Comparison of ENCODE assay signal across 32 cellular contexts in the genomic region with DNA sequence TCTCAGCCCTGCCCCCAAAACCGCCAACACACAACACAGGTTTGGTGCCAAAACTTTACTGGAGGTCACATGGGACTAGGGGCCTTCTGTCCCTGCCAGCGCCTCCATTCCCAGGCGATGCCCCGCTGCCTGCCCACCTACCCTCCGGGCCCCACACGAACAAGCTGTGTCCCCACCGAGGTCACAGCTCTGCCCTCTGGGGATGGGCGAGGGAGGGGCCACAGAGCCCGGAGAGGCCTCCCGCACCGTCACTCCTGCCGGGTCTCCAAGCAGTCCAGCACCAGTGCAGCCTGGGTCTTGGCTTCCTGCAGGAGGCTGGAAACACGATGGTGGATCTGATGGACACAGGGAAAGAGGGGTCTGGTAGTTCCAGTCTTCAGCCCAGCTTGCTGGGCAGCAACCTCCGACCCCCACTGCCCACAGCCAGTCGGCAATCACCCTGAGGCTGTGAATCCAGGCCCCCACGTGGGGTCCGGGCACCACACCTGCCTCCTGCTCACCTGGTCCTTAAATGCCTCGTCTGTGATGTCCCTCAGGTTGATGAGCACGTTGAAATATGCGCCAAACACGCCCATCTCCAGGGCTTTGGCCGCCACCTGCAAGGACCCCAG. TPM values are rescaled to one million over a fixed set of nuclear protein-coding genes. Genes with fewer than 3 reads are reported as not detected.
"Had no signal": no experiment of that assay in that cellular context is flagged by ENCODE, and none has a peak within 500 bp of the region (broad histone marks: within the 10 kb centered on the region; RNA-seq: fewer than 3 reads in every experiment).

No MANE protein-coding gene starts in this region.

- FAIRE-seq: astrocyte, bronchial epithelial cell, colon, endothelial cell of umbilical vein had no signal

- H3K4me1 ChIP-seq: esophagus squamous epithelium had no signal

- H3K27ac ChIP-seq: brain microvascular endothelial cell, epithelial cell of prostate, esophagus squamous epithelium, gastroesophageal sphincter, WERI-Rb-1 had no signal

- H3K27me3 ChIP-seq: brain microvascular endothelial cell had no signal

- H3K4me3 ChIP-seq: esophagus squamous epithelium, gastroesophageal sphincter had no signal

- DNase-seq: activated B cell treated with CpG ODN at 0.5 μM for 24 hours; activated CD4-positive, alpha-beta T cell treated with anti-CD3 and anti-CD28 coated beads for 48 hours; activated CD4-positive, alpha-beta T cell treated with anti-CD3 and anti-CD28 coated beads, Interleukin-2, amount 50 U/mL, for 1 hour; activated CD4-positive, alpha-beta T cell treated with anti-CD3 and anti-CD28 coated beads, Interleukin-2, amount 50 U/mL, for 48 hours; activated CD8-positive, alpha-beta memory T cell treated with anti-CD3 and anti-CD28 coated beads for 24 hours; activated CD8-positive, alpha-beta T cell treated with anti-CD3 and anti-CD28 coated beads for 36 hours; activated effector memory CD4-positive, alpha-beta T cell treated with Interleukin-2 at 50 U/mL for 16 hours; activated gamma-delta T cell treated with Interleukin-2 at 50 U/mL for 16 hours; activated naive CD4-positive, alpha-beta T cell treated with anti-CD3 and anti-CD28 coated beads, Interleukin-2, amount 50 U/mL, for 16 hours; activated naive CD4-positive, alpha-beta T cell treated with Interleukin-2 at 50 U/mL for 16 hours; activated T-cell treated with anti-CD3 and anti-CD28 coated beads, Interleukin-2, amount 50 U/mL, for 4 hours; amniotic stem cell; anterior cingulate cortex; brain microvascular endothelial cell; cortex of kidney; dermis blood vessel endothelial cell; effector CD4-positive, alpha-beta T cell; effector memory CD8-positive, alpha-beta T cell; esophagus squamous epithelium; foreskin melanocyte; T-helper 1 cell; T-helper 17 cell; T1000; WERI-Rb-1 had no signal

- ATAC-seq: activated CD4-positive, CD25-positive, alpha-beta regulatory T cell treated with anti-CD3 and anti-CD28 coated beads, Interleukin-2, amount 50 U/mL, for 24 hours; activated CD8-positive, alpha-beta T cell treated with anti-CD3 and anti-CD28 coated beads for 36 hours; activated T-cell treated with anti-CD3 and anti-CD28 coated beads, Interleukin-2, amount 50 U/mL, for 4 hours; activated T-helper 17 cell treated with anti-CD3 and anti-CD28 coated beads, Interleukin-2, amount 50 U/mL, for 72 hours; effector memory CD8-positive, alpha-beta T cell; gastroesophageal sphincter; T-helper 17 cell had no signal

- H3K9me3 ChIP-seq: esophagus squamous epithelium, gastroesophageal sphincter had no signal

- H3K36me3 ChIP-seq: esophagus squamous epithelium, WERI-Rb-1 had no signal

RNA-seq across cellular contexts. Expression of gene FTCD, which starts 18.5 kb away (rescaled TPM):
- total RNA-seq: bronchial epithelial cell, esophagus squamous epithelium had no signal
